ENCODE assay signal across 19 cellular contexts in genomic region chr20:41580384-41580783, GRCh38. TPM values are rescaled to one million over a fixed set of nuclear protein-coding genes. Genes with fewer than 3 reads are reported as not detected.
DNase-seq lines count a peak whose midpoint lies in the region; ATAC-seq, FAIRE-seq and TF ChIP-seq lines count a peak whose summit lies in the region.
"Had no signal": no experiment of that assay in that cellular context is flagged by ENCODE, and none has a peak within 500 bp of the region (broad histone marks: within the 10 kb centered on the region; RNA-seq: fewer than 3 reads in every experiment).

No MANE protein-coding gene starts in this region.

- no peak overlapping the region for H4K5ac ChIP-seq in mesendoderm (ENCODE audit: low read length)

- H4K20me1 ChIP-seq in HepG2 (ENCODE audit: insufficient read depth, low read length): peaks cover 33% of the 10 kb centered on the region

- peak overlapping the region in 2 of 3 donors; percentile 25 to 26 for H3K27ac Mint-ChIP-seq in CD4-positive, CD25-positive, alpha-beta regulatory T cell
- peak overlapping the region; percentile 51 for H3K27ac Mint-ChIP-seq in chondrocyte (ENCODE audit: unreplicated experiment)
- H3K27ac Mint-ChIP-seq: CD4-positive, alpha-beta memory T cell had no signal

- H3K4me3 Mint-ChIP-seq in CD4-positive, CD25-positive, alpha-beta regulatory T cell: peak overlapping the region in 1 of 4 donors; percentile 52
- no peak overlapping the region for H3K4me3 Mint-ChIP-seq in chondrocyte (ENCODE audit: unreplicated experiment)
- H3K4me3 Mint-ChIP-seq: H9 had no signal

- no peak overlapping the region for H3K4me2 ChIP-seq in HepG2 (ENCODE audit: low read depth, low read length)
- no peak overlapping the region for H3K4me2 ChIP-seq in mesendoderm (ENCODE audit: low read length)

- H3K4me1 Mint-ChIP-seq in CD4-positive, CD25-positive, alpha-beta regulatory T cell: peaks cover 22 to 63% (median 48%) of the 10 kb centered on the region in 4 donors
- H3K4me1 Mint-ChIP-seq in chondrocyte (ENCODE audit: low read depth): peaks cover 35% of the 10 kb centered on the region

- DNase-seq in CD4-positive, CD25-positive, alpha-beta regulatory T cell: no peak
- DNase-seq in chondrocyte (ENCODE audit: low spot score) (no peak), HepG2 (ENCODE audit: low spot score) (no peak), small intestine (peak; percentile 37), tibial nerve (ENCODE audit: low spot score in 2 of 2) (no peak), mesendoderm (no peak), A172 (ENCODE audit: low spot score) (no peak)
- DNase-seq: ACHN; BE2C; C1 segment of cervical spinal cord; CD4-positive, alpha-beta memory T cell; DMS153; DMS79; GDM1; H9 had no signal

- intact Hi-C loops in HepG2 (cut with micrococcal nuclease; ENCODE audit: unreplicated experiment): no loop called here

- TF ChIP-seq EP300 in HepG2 (IDR thresholded peaks at IDR 0.05; ENCODE audit: low read depth in 2 of 2, low read length in 2 of 2): no peak
- no peak for TF ChIP-seq EP300 in HepG2 (CRISPR knock-in tag; IDR thresholded peaks at IDR 0.05; ENCODE audit: borderline replicate concordance)
- TF ChIP-seq EP300 in tibial nerve (IDR thresholded peaks at IDR 0.05): no peak

- no peak for TF ChIP-seq RAD21 in HepG2 (CRISPR knock-in tag; IDR thresholded peaks at IDR 0.05)

- peaks cover 8 to 12% of the 10 kb centered on the region in 2 experiments for H3K9me3 ChIP-seq in CD4-positive, CD25-positive, alpha-beta regulatory T cell (ENCODE audit: control insufficient read depth in 2 of 2, low read length in 2 of 2)
- H3K9me3 ChIP-seq in HepG2 (ENCODE audit: low read length) (peaks cover 3% of the 10 kb centered on the region), small intestine (ENCODE audit: control insufficient read depth, low read depth) (no peaks in the 10 kb centered on the region), tibial nerve (no peaks in the 10 kb centered on the region)
- H3K9me3 ChIP-seq: BE2C had no signal

- no peak overlapping the region for H3K56ac ChIP-seq in mesendoderm (ENCODE audit: low read length)

- no peak overlapping the region for H3K23ac ChIP-seq in mesendoderm (ENCODE audit: low read length)

- H3K9me3 Mint-ChIP-seq in CD4-positive, CD25-positive, alpha-beta regulatory T cell: peaks cover 0 to 18% (median 4%) of the 10 kb centered on the region in 7 donors
- no peaks in the 10 kb centered on the region for H3K9me3 Mint-ChIP-seq in chondrocyte (ENCODE audit: low read depth)

- BruUV-seq in HepG2 (replicated peaks; lab: Mats Ljungman, UMichigan): no TSS peak

- H3K27ac ChIP-seq in CD4-positive, CD25-positive, alpha-beta regulatory T cell (ENCODE audit: insufficient read depth, low read length, poor library complexity, severe bottlenecking): no peak overlapping the region
- H3K27ac ChIP-seq in HepG2 (ENCODE audit: extremely low read length, insufficient read depth, low read length): no peak overlapping the region
- no peak overlapping the region for H3K27ac ChIP-seq in small intestine (ENCODE audit: low read depth in 1 of 2, low read length in 1 of 2)
- no peak overlapping the region for H3K27ac ChIP-seq in tibial nerve
- no peak overlapping the region for H3K27ac ChIP-seq in mesendoderm (ENCODE audit: low read depth, low read length)

- H3K18ac ChIP-seq in mesendoderm (ENCODE audit: low read length): no peak overlapping the region

- H2BK15ac ChIP-seq in mesendoderm (replicated peaks; ENCODE audit: low read depth): no peak overlapping the region

- peaks cover 4% of the 10 kb centered on the region for H3K36me3 ChIP-seq in CD4-positive, CD25-positive, alpha-beta regulatory T cell (ENCODE audit: control insufficient read depth, insufficient read depth, low read length)
- H3K36me3 ChIP-seq in HepG2 (replicated peaks in 1 of 2; ENCODE audit: control insufficient read depth in 1 of 2, insufficient read depth in 2 of 2, low read length in 2 of 2) (no peaks in the 10 kb centered on the region), small intestine (ENCODE audit: control insufficient read depth in 2 of 2, insufficient read depth in 2 of 2, low read length in 2 of 2) (no peaks in the 10 kb centered on the region), tibial nerve (peaks cover 0 to under 1% (median 0%) of the 10 kb centered on the region in 3 donors), mesendoderm (ENCODE audit: control insufficient read depth, insufficient read depth, low read length) (no peaks in the 10 kb centered on the region)
- H3K36me3 ChIP-seq: BE2C had no signal

- no peaks in the 10 kb centered on the region for H3K4me1 ChIP-seq in CD4-positive, CD25-positive, alpha-beta regulatory T cell (ENCODE audit: control insufficient read depth, insufficient read depth, low read length, poor library complexity, severe bottlenecking)
- H3K4me1 ChIP-seq in HepG2 (ENCODE audit: insufficient read depth, low read length): peaks cover 53% of the 10 kb centered on the region
- H3K4me1 ChIP-seq in small intestine (ENCODE audit: control insufficient read depth in 2 of 2, insufficient read depth in 1 of 2, low read depth in 1 of 2, low read length in 1 of 2): peaks cover 4 to 8% of the 10 kb centered on the region in 2 donors
- peaks cover 0 to 37% (median 2%) of the 10 kb centered on the region in 4 donors for H3K4me1 ChIP-seq in tibial nerve
- H3K4me1 ChIP-seq in mesendoderm (ENCODE audit: control insufficient read depth, low read depth, low read length): no peaks in the 10 kb centered on the region

- no peak for ATAC-seq in CD4-positive, CD25-positive, alpha-beta regulatory T cell (ENCODE audit: low read depth in 2 of 2)
- ATAC-seq in HepG2: no peak

- peaks cover 7% of the 10 kb centered on the region for H3K79me1 ChIP-seq in mesendoderm (ENCODE audit: low read length)

- CTCF ChIA-PET in HepG2 (lab: Yijun Ruan, JAX; ENCODE audit: low intra/inter-chr PET ratio, low total read pairs): no interaction called here

- H3K27me3 Mint-ChIP-seq in CD4-positive, CD25-positive, alpha-beta regulatory T cell: no peaks in the 10 kb centered on the region
- H3K27me3 Mint-ChIP-seq in chondrocyte (ENCODE audit: low read depth): no peaks in the 10 kb centered on the region
- H3K27me3 Mint-ChIP-seq: CD4-positive, alpha-beta memory T cell had no signal

- POLR2A ChIA-PET in HepG2 (lab: Yijun Ruan, JAX): interaction anchor here (0.7 kb wide), 1 partner anchor 113 kb away, joined by 4 read pairs; no protein-coding TSS in a partner anchor

- FAIRE-seq in HepG2 (lab: Jason Lieb, UNC) (no peak), small intestine (lab: Jason Lieb, UNC) (no peak)
- FAIRE-seq: A204.1, GM12892, GM18507, H1 had no signal

- H4K8ac ChIP-seq in mesendoderm (ENCODE audit: low read depth, low read length): no peak overlapping the region

- no peak overlapping the region for H2AK5ac ChIP-seq in mesendoderm (ENCODE audit: low read length)

- TF ChIP-seq POLR2A in HepG2 (IDR thresholded peaks at IDR 0.05; ENCODE audit: insufficient read depth in 1 of 2, low read depth in 2 of 2, low read length in 2 of 2): no peak
- TF ChIP-seq POLR2A in tibial nerve (IDR thresholded peaks at IDR 0.05): no peak

- in situ Hi-C loops in HepG2 (cut with HindIII; ENCODE audit: extremely low pct_ligation_motif_present, low pct_unique_long_range_greater_than_20kb): no loop called here

- H3K4me3 ChIP-seq in CD4-positive, CD25-positive, alpha-beta regulatory T cell (ENCODE audit: low read depth, low read length): no peak overlapping the region
- no peak overlapping the region for H3K4me3 ChIP-seq in HepG2 (replicated peaks in 1 of 3; ENCODE audit: insufficient read depth in 1 of 3, low read depth in 2 of 3, low read length in 3 of 3)
- H3K4me3 ChIP-seq in small intestine (ENCODE audit: low read depth in 1 of 2, low read length in 2 of 2): no peak overlapping the region
- no peak overlapping the region for H3K4me3 ChIP-seq in tibial nerve
- no peak overlapping the region for H3K4me3 ChIP-seq in mesendoderm (ENCODE audit: low read length)

- H3K79me2 ChIP-seq in HepG2 (ENCODE audit: insufficient read depth, low read length) (peaks cover 95% of the 10 kb centered on the region), mesendoderm (ENCODE audit: control insufficient read depth, insufficient read depth, low read length) (peaks cover 43% of the 10 kb centered on the region)

- H2BK120ac ChIP-seq in mesendoderm (ENCODE audit: low read depth, low read length): no peak overlapping the region

- H3K9ac ChIP-seq in HepG2 (ENCODE audit: insufficient read depth, low read depth, low read length) (no peak overlapping the region), mesendoderm (ENCODE audit: low read length) (no peak overlapping the region)

- no peak overlapping the region for H2BK5ac ChIP-seq in mesendoderm (ENCODE audit: low read length)

- no peak for TF ChIP-seq CTCF in chondrocyte (IDR thresholded peaks at IDR 0.05)
- no peak for TF ChIP-seq CTCF in HepG2 (CRISPR knock-in tag; IDR thresholded peaks at IDR 0.05)
- TF ChIP-seq CTCF in tibial nerve (IDR thresholded peaks at IDR 0.05): no peak

- no peaks in the 10 kb centered on the region for H3K27me3 ChIP-seq in CD4-positive, CD25-positive, alpha-beta regulatory T cell (ENCODE audit: control insufficient read depth, insufficient read depth, low read length)
- H3K27me3 ChIP-seq in HepG2 (ENCODE audit: control insufficient read depth in 1 of 2, insufficient read depth in 2 of 2, low read length in 2 of 2) (no peaks in the 10 kb centered on the region), small intestine (ENCODE audit: control insufficient read depth in 2 of 2, insufficient read depth in 2 of 2, low read length in 2 of 2) (no peaks in the 10 kb centered on the region), tibial nerve (no peaks in the 10 kb centered on the region), mesendoderm (ENCODE audit: insufficient read depth, low read length, poor library complexity) (no peaks in the 10 kb centered on the region)
- H3K27me3 ChIP-seq: BE2C had no signal

- H3K4ac ChIP-seq in mesendoderm (ENCODE audit: low read depth, low read length): no peak overlapping the region

- H3K36me3 Mint-ChIP-seq in CD4-positive, CD25-positive, alpha-beta regulatory T cell: peaks cover 8% of the 10 kb centered on the region
- no peaks in the 10 kb centered on the region for H3K36me3 Mint-ChIP-seq in chondrocyte (ENCODE audit: low read depth)

- H2AFZ ChIP-seq in HepG2 (ENCODE audit: low read length): no peak overlapping the region

- WGBS in HepG2 (ENCODE audit: low lambda C conversion rate): 69% methylated on average over 2 of the region's 2 CpGs
- WGBS in small intestine, 3 donors: 49 to 70% (median 59%) methylated on average over 2 of the region's 2 CpGs
- WGBS in tibial nerve, 2 donors: 78 to 81% methylated on average over 2 of the region's 2 CpGs
- no CpG with 5 or more reads among the region's 2 CpGs for WGBS in mesendoderm (ENCODE audit: extremely low coverage, insufficient coverage, low lambda C conversion rate)

RNA-seq across cellular contexts. Expression of gene CHD6, which starts 37.8 kb away (rescaled TPM):
- 87.4 TPM for total RNA-seq in CD4-positive, CD25-positive, alpha-beta regulatory T cell
- 10 to 100 TPM; 33.4 to 42.7 (median 38.9) TPM for polyA plus RNA-seq in CD4-positive, CD25-positive, alpha-beta regulatory T cell
- total RNA-seq in chondrocyte (29.9 to 39.7 TPM (median 34.4 TPM) in 3 replicates), HepG2 (2016; rRNA removed; fragmentation: Illumina TruSeq; extraction: Trizol) (33.9 and 52.0 TPM in 2 replicates), tibial nerve (10 to 100 TPM; 52.0 to 58.2 (median 54.9) TPM)
- total RNA-seq in HepG2 (2016; cell fraction: cytosol; rRNA removed; fragmentation: Illumina TruSeq; extraction: Trizol; ENCODE audit: low read depth): 383 and 424 TPM in 2 replicates
- 30.5 and 56.1 TPM in 2 replicates for total RNA-seq in HepG2 (2016; cell fraction: insoluble cytoplasmic fraction; rRNA removed; fragmentation: Illumina TruSeq; extraction: Trizol)
- total RNA-seq in HepG2 (2016; cell fraction: membrane; rRNA removed; fragmentation: Illumina TruSeq; extraction: Trizol): 103 and 120 TPM in 2 replicates
- total RNA-seq in HepG2 (2016; cell fraction: nucleus; rRNA removed; fragmentation: Illumina TruSeq; extraction: Trizol): 105 and 132 TPM in 2 replicates
- polyA plus RNA-seq in HepG2 (2011; rRNA removed) (14.0 and 14.4 TPM in 2 replicates), small intestine (10 to 100 TPM in 2 of 3 donors, 1 to 10 TPM in 1; 5.3 to 46.7 (median 11.6) TPM)
- polyA plus RNA-seq in HepG2 (2011; cell fraction: cytosol; rRNA removed): 6.8 and 8.2 TPM in 2 replicates
- polyA plus RNA-seq in HepG2 (2011; cell fraction: nucleus; rRNA removed): 66.8 and 70.6 TPM in 2 replicates
- polyA plus RNA-seq in HepG2 (2012): 21.8 and 27.4 TPM in 2 replicates
- 0.45 and 0.47 TPM in 2 replicates for polyA plus RNA-seq in HepG2 (2016; cell fraction: cytosol; fragmentation: Illumina TruSeq; extraction: Trizol; ENCODE audit: low read depth)
- 8.5 and 8.8 TPM in 2 replicates for polyA plus RNA-seq in HepG2 (2016; cell fraction: insoluble cytoplasmic fraction; fragmentation: Illumina TruSeq; extraction: Trizol; ENCODE audit: low read depth)
- 0.95 and 1.2 TPM in 2 replicates for polyA plus RNA-seq in HepG2 (2016; cell fraction: membrane; fragmentation: Illumina TruSeq; extraction: Trizol; ENCODE audit: low read depth)
- 53.6 and 57.4 TPM in 2 replicates for polyA plus RNA-seq in HepG2 (2016; cell fraction: nucleus; fragmentation: Illumina TruSeq; extraction: Trizol; ENCODE audit: insufficient read depth, low read depth)
- 24.1 and 40.6 TPM in 2 replicates for polyA minus RNA-seq in HepG2 (2011; rRNA and poly(A)+ RNA removed; ENCODE audit: low replicate concordance)
- 16.1 and 19.3 TPM in 2 replicates for polyA minus RNA-seq in HepG2 (2011; cell fraction: cytosol; rRNA and poly(A)+ RNA removed)
- polyA minus RNA-seq in HepG2 (2011; cell fraction: nucleus; rRNA and poly(A)+ RNA removed): 257 and 299 TPM in 2 replicates
- polyA plus RNA-seq in mesendoderm (2013, experiment 1 of 2): 23.9 TPM
- 23.3 TPM for polyA plus RNA-seq in mesendoderm (2013, experiment 2 of 2)
- total RNA-seq in A172 (2014; rRNA removed; shearing (Covaris generic)): 17.0 and 19.1 TPM in 2 replicates
